In the genomic region with DNA sequence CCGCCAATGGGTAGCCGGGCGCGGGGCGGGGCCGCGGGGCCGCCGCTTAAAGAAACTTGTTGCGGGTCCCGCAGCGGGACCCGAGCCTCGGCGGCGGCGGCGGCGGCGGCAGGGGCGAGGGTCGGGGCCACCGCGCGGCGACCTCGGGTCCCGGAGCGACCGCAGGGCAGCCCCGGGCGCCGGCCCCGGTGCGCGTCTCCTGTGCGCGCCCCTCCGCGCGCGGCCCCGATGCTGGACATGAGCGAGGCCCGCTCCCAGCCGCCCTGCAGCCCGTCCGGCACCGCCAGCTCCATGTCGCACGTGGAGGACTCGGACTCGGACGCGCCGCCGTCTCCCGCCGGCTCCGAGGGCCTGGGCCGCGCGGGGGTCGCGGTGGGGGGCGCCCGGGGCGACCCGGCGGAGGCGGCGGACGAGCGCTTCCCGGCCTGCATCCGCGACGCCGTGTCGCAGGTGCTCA, we compare ENCODE assay signal across 8 cellular contexts. TPM values are rescaled to one million over a fixed set of nuclear protein-coding genes. Genes with fewer than 3 reads are reported as not detected.
DNase-seq lines count a peak whose midpoint lies in the region; ATAC-seq and TF ChIP-seq lines count a peak whose summit lies in the region.

A gene (plus strand): TSS at position 76 of the 457 bp plus-strand sequence. CDS start 153 bp downstream, at position 229.

- peak; percentile 29 to 48 for TF ChIP-seq POLR2A in gastrocnemius medialis (IDR thresholded peaks at IDR 0.05)

- peak within 1 kb of the TSS; percentile 66 for H3K4me3 ChIP-seq in WERI-Rb-1 (ENCODE audit: low read depth, low read length)
- H3K4me3 ChIP-seq in left ventricle myocardium inferior: peak within 1 kb of the TSS; percentile 71
- peak within 1 kb of the TSS; percentile 49 to 53 (median 50) for H3K4me3 ChIP-seq in gastrocnemius medialis

- peaks cover 13% of the 10 kb centered on the region for H3K27me3 ChIP-seq in WERI-Rb-1 (ENCODE audit: insufficient read depth, low read depth, severe bottlenecking)
- peaks cover 85% of the 10 kb centered on the region for H3K27me3 ChIP-seq in left ventricle myocardium inferior (ENCODE audit: low read depth)
- H3K27me3 ChIP-seq in gastrocnemius medialis: peaks cover 46 to 68% (median 66%) of the 10 kb centered on the region in 3 donors

- H3K4me1 ChIP-seq in left ventricle myocardium inferior (peaks cover 26% of the 10 kb centered on the region), gastrocnemius medialis (peaks cover 0 to 7% of the 10 kb centered on the region in 2 donors)

- intact Hi-C loops in left ventricle myocardium inferior (cut with micrococcal nuclease) (no loop called here), gastrocnemius medialis (cut with DNase I; ENCODE audit: low total_unique reads) (no loop called here)

- ATAC-seq in gastrocnemius medialis (peak in 1 of 2 donors; percentile 3), GM21367 (IDR thresholded peaks at IDR 0.05; ENCODE audit: unreplicated experiment) (no peak)
- ATAC-seq in activated CD4-positive, CD25-positive, alpha-beta regulatory T cell treated with anti-CD3 and anti-CD28 coated beads, Interleukin-2, amount 50 U/mL, for 24 hours: no peak

- H3K9me3 ChIP-seq in WERI-Rb-1 (ENCODE audit: severe bottlenecking) (no peaks in the 10 kb centered on the region), left ventricle myocardium inferior (replicated peaks) (no peaks in the 10 kb centered on the region), gastrocnemius medialis (no peaks in the 10 kb centered on the region)

- in situ Hi-C loops in gastrocnemius medialis (cut with MboI; ENCODE audit: low sequenced_read_pairs in 4 of 4): no loop called here

- H3K36me3 ChIP-seq in WERI-Rb-1 (no peaks in the 10 kb centered on the region), left ventricle myocardium inferior (no peaks in the 10 kb centered on the region), gastrocnemius medialis (no peaks in the 10 kb centered on the region)

- DNase-seq in GM20000 (ENCODE audit: low spot score): peak; percentile 58
- DNase-seq in WERI-Rb-1: no peak
- DNase-seq in left ventricle myocardium inferior: no peak
- no peak for DNase-seq in gastrocnemius medialis
- no peak for DNase-seq in inferior parietal cortex (ENCODE audit: extremely low spot score)
- DNase-seq in D341Med (ENCODE audit: low spot score): no peak

- TF ChIP-seq CTCF in GM20000 (IDR thresholded peaks at IDR 0.05; ENCODE audit: extremely low read depth, missing control alignments) (no peak), WERI-Rb-1 (IDR thresholded peaks at IDR 0.05; ENCODE audit: low read depth, low read length) (no peak), left ventricle myocardium inferior (IDR thresholded peaks at IDR 0.05; ENCODE audit: borderline replicate concordance) (no peak), gastrocnemius medialis (IDR thresholded peaks at IDR 0.05 in 4 of 5, conservative IDR thresholded peaks at IDR 0.05 in 1 of 5) (no peak)

- H3K27ac ChIP-seq in WERI-Rb-1: no peak within 1 kb of the TSS
- H3K27ac ChIP-seq in left ventricle myocardium inferior (replicated peaks): peak within 1 kb of the TSS; percentile 52
- H3K27ac ChIP-seq in gastrocnemius medialis: no peak within 1 kb of the TSS

RNA-seq across cellular contexts. Expression of the gene that starts here (rescaled TPM):
- total RNA-seq in left ventricle myocardium inferior (0.96 TPM), gastrocnemius medialis (under 1 TPM; 0.10 to 0.91 (median 0.33) TPM)
